In the genomic region with DNA sequence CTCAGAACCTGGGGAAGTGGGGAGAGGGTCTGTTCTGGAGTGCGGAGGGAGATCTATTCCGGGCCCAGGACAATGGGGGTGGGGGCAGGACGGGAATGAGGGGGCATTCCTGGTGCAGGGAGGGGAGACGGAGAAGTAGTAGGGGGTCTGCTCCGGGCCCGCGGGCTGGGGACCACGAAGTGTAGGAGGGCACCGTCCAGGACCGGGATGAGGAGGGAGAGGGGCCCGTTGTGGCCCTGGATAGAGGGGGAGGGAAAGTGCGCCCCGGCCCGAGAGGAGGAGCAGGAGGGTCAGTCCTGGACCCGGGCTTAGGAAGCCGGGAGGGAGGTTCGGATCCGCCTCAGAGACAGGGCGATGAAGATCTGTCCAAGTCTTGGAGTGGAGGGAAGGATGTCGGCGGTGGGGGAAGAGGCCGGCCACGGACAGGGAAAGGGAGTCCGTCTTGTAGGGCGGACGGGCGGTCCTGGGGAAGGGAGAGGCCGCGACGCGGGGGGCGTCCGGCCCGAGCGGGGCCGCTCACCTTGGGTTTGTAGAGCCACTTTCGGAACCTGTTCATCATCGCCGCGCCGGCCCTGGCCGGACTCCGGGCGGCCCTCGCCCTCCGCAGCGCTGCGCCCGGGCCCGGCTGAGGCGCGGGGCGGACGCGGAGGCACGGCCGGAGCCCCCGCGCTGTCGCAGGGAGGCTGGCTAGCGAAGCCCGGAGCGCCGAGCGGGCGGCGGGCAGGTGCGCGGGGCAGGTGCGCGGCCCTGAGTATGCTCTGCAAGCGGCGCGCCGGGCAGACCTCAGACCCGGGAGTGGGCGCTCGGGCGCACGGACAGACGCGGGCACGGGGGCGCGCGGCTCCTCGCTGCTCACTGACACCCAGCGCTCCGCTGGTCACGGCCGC, we compare ENCODE assay signal across 8 cellular contexts. TPM values are rescaled to one million over a fixed set of nuclear protein-coding genes. Genes with fewer than 3 reads are reported as not detected.
DNase-seq lines count a peak whose midpoint lies in the region; ATAC-seq, FAIRE-seq and TF ChIP-seq lines count a peak whose summit lies in the region.

A gene (minus strand): TSS at position 881 of the 887 bp plus-strand sequence. CDS start 322 bp downstream, at position 559.

- H3K36me3 Mint-ChIP-seq in activated CD4-positive, alpha-beta memory T cell treated with anti-CD3 and anti-CD28 coated beads, Interleukin-2, amount 10 ng/mL, durations not matched to agents 7 days and 5 days (ENCODE audit: low read depth): no peaks in the 10 kb centered on the region
- H3K36me3 Mint-ChIP-seq in glutamatergic neuron (ENCODE audit: unreplicated experiment): peaks cover 6% of the 10 kb centered on the region

- peaks cover 49% of the 10 kb centered on the region for H3K4me1 Mint-ChIP-seq in activated CD4-positive, alpha-beta memory T cell treated with anti-CD3 and anti-CD28 coated beads, Interleukin-2, amount 10 ng/mL, durations not matched to agents 7 days and 5 days
- peaks cover 7% of the 10 kb centered on the region for H3K4me1 Mint-ChIP-seq in glutamatergic neuron (ENCODE audit: low read depth, unreplicated experiment)

- peak; percentile 20 for TF ChIP-seq POLR2A in GM15510 (IDR thresholded peaks at IDR 0.05; ENCODE audit: borderline replicate concordance, extremely low read depth, insufficient read length)

- H3K27me3 Mint-ChIP-seq in activated CD4-positive, alpha-beta memory T cell treated with anti-CD3 and anti-CD28 coated beads, Interleukin-2, amount 10 ng/mL, durations not matched to agents 7 days and 5 days: peaks cover 32% of the 10 kb centered on the region
- peaks cover 31% of the 10 kb centered on the region for H3K27me3 Mint-ChIP-seq in glutamatergic neuron (ENCODE audit: unreplicated experiment)

- peak within 1 kb of the TSS; percentile 75 for H3K27ac Mint-ChIP-seq in activated CD4-positive, alpha-beta memory T cell treated with anti-CD3 and anti-CD28 coated beads, Interleukin-2, amount 10 ng/mL, durations not matched to agents 7 days and 5 days
- no peak within 1 kb of the TSS for H3K27ac Mint-ChIP-seq in glutamatergic neuron (ENCODE audit: unreplicated experiment)

- FAIRE-seq in GM19239 (lab: Jason Lieb, UNC): no peak

- DNase-seq in activated CD4-positive, alpha-beta memory T cell treated with anti-CD3 and anti-CD28 coated beads, Interleukin-2, amount 10 ng/mL, durations not matched to agents 7 days and 5 days: peak; percentile 35
- DNase-seq in glutamatergic neuron (peak; percentile 49), retina (peak; percentile 68), GM19239 (ENCODE audit: insufficient read length, low spot score) (no peak), cerebellar nuclear complex (lab: John Stamatoyannopoulos, UW) (no peak), posterior vena cava (ENCODE audit: low spot score) (no peak)

- POLR2A ChIA-PET in activated CD4-positive, alpha-beta memory T cell treated with anti-CD3 and anti-CD28 coated beads, Interleukin-2, amount 10 ng/mL, durations not matched to agents 7 days and 5 days (lab: Charles Lee): interaction anchor here (0.9 to 2.0 kb wide), 8 partner anchors 16 to 395 kb away, joined by 3 to 21 read pairs (median 8); a partner anchor contains a TSS

- TF ChIP-seq CTCF in glutamatergic neuron (IDR thresholded peaks at IDR 0.05; ENCODE audit: partially characterized antibody, unreplicated experiment): no peak

- H3K9me3 Mint-ChIP-seq in activated CD4-positive, alpha-beta memory T cell treated with anti-CD3 and anti-CD28 coated beads, Interleukin-2, amount 10 ng/mL, durations not matched to agents 7 days and 5 days: no peaks in the 10 kb centered on the region
- H3K9me3 Mint-ChIP-seq in glutamatergic neuron (ENCODE audit: unreplicated experiment): peaks cover 17% of the 10 kb centered on the region

- CTCF ChIA-PET in activated CD4-positive, alpha-beta memory T cell treated with anti-CD3 and anti-CD28 coated beads, Interleukin-2, amount 10 ng/mL, durations not matched to agents 7 days and 5 days (lab: Charles Lee): interaction anchor here (0.7 to 4.1 kb wide), 8 partner anchors 16 to 200 kb away, joined by 3 to 15 read pairs (median 4); a partner anchor contains a TSS

- ATAC-seq in HG03378 (IDR thresholded peaks at IDR 0.05; ENCODE audit: unreplicated experiment): peak; percentile 8

- H3K4me3 Mint-ChIP-seq in activated CD4-positive, alpha-beta memory T cell treated with anti-CD3 and anti-CD28 coated beads, Interleukin-2, amount 10 ng/mL, durations not matched to agents 7 days and 5 days: peak within 1 kb of the TSS; percentile 92
- peak within 1 kb of the TSS; percentile 85 for H3K4me3 Mint-ChIP-seq in glutamatergic neuron (ENCODE audit: unreplicated experiment)

- intact Hi-C loops in posterior vena cava (cut with DNase I): loop anchor here in 1 of 2 donors (10.0 kb wide), 1 partner anchor 153 kb away; a partner anchor contains a TSS

RNA-seq across cellular contexts. Expression of the gene that starts here (rescaled TPM):
- 10 to 100 TPM; 38.9 to 40.1 TPM for total RNA-seq in activated CD4-positive, alpha-beta memory T cell treated with anti-CD3 and anti-CD28 coated beads, Interleukin-2, amount 10 ng/mL, durations not matched to agents 7 days and 5 days
- total RNA-seq in glutamatergic neuron (ENCODE audit: unreplicated experiment) (4.8 TPM), posterior vena cava (1 to 10 TPM; 7.4 to 8.4 TPM)

Comparison
In these comparisons a context has a peak if more than half of its experiments do, and no peak if none do; other contexts are left out.
1. DNase-seq: peak in activated CD4-positive, alpha-beta memory T cell treated with anti-CD3 and anti-CD28 coated beads, Interleukin-2, amount 10 ng/mL, durations not matched to agents 7 days and 5 days (single experiment), glutamatergic neuron (single experiment) and retina (single experiment); none in GM19239 (single experiment), cerebellar nuclear complex (0 of 2) and posterior vena cava (single experiment).